1 cellular context compared by ENCODE assay signal in genomic region chr9:121640076-121640475, GRCh38.
TF ChIP-seq lines count a peak whose summit lies in the region.

No MANE protein-coding gene starts in this region.

TF ChIP-seq in endothelial cell of umbilical vein, 7 proteins besides CTCF, POLR2A, EP300 and RAD21 (continued from another document):
- TF ChIP-seq EZH2 (IDR thresholded peaks at IDR 0.05; ENCODE audit: borderline replicate concordance, low read depth, low read length, severe bottlenecking) (no peak), GATA2 (IDR thresholded peaks at IDR 0.05; ENCODE audit: insufficient read depth, insufficient read length, low read depth, low read length) (no peak)
